ENCODE assay signal across 33 cellular contexts in genomic region chr6:130359736-130360135, GRCh38. TPM values are rescaled to one million over a fixed set of nuclear protein-coding genes. Genes with fewer than 3 reads are reported as not detected.
DNase-seq lines count a peak whose midpoint lies in the region; ATAC-seq lines count a peak whose summit lies in the region.
"Had no signal": no experiment of that assay in that cellular context is flagged by ENCODE, and none has a peak within 500 bp of the region (broad histone marks: within the 10 kb centered on the region; RNA-seq: fewer than 3 reads in every experiment).

No MANE protein-coding gene starts in this region.

- no peaks in the 10 kb centered on the region for H3K9me3 ChIP-seq in endocrine pancreas (ENCODE audit: control insufficient read depth, low read length)
- H3K9me3 ChIP-seq: BE2C, right atrium auricular region had no signal

- H3K4me3 ChIP-seq in endocrine pancreas (ENCODE audit: control insufficient read depth, insufficient read depth, low read length) = peak overlapping the region; percentile 25
- H3K4me3 ChIP-seq: adrenal gland, left lung, right atrium auricular region, SK-N-MC had no signal

- peaks cover 4% of the 10 kb centered on the region for H3K9me3 Mint-ChIP-seq in activated naive CD4-positive, alpha-beta T cell treated with anti-CD3 and anti-CD28 coated beads, Interleukin-2, amount 10 ng/mL, durations not matched to agents 7 days and 5 days

- H3K4me1 ChIP-seq in endocrine pancreas (ENCODE audit: control insufficient read depth, insufficient read depth, low read length) = peaks cover 32% of the 10 kb centered on the region
- H3K4me1 ChIP-seq: adrenal gland, BE2C, left lung, right atrium auricular region had no signal

- H3K27ac Mint-ChIP-seq in activated naive CD4-positive, alpha-beta T cell treated with anti-CD3 and anti-CD28 coated beads, Interleukin-2, amount 10 ng/mL, durations not matched to agents 7 days and 5 days = no peak overlapping the region
- H3K27ac Mint-ChIP-seq: CD8-positive, alpha-beta memory T cell; immature natural killer cell; T-helper 17 cell had no signal

- peaks cover 5% of the 10 kb centered on the region for H3K4me1 Mint-ChIP-seq in activated naive CD4-positive, alpha-beta T cell treated with anti-CD3 and anti-CD28 coated beads, Interleukin-2, amount 10 ng/mL, durations not matched to agents 7 days and 5 days

- H3K27me3 Mint-ChIP-seq in activated naive CD4-positive, alpha-beta T cell treated with anti-CD3 and anti-CD28 coated beads, Interleukin-2, amount 10 ng/mL, durations not matched to agents 7 days and 5 days = peaks cover 15% of the 10 kb centered on the region
- H3K27me3 Mint-ChIP-seq: T-helper 17 cell had no signal

- no peaks in the 10 kb centered on the region for H3K36me3 Mint-ChIP-seq in activated naive CD4-positive, alpha-beta T cell treated with anti-CD3 and anti-CD28 coated beads, Interleukin-2, amount 10 ng/mL, durations not matched to agents 7 days and 5 days

- peak; percentile 22 for DNase-seq in EH (ENCODE audit: low read depth)
- DNase-seq in M059J (ENCODE audit: low read depth) = peak; percentile 77
- peak; percentile 12 for DNase-seq in myocyte (ENCODE audit: low read depth)
- no peak for DNase-seq in midbrain (lab: John Stamatoyannopoulos, UW)
- DNase-seq in activated naive CD4-positive, alpha-beta T cell treated with anti-CD3 and anti-CD28 coated beads, Interleukin-2, amount 10 ng/mL, durations not matched to agents 7 days and 5 days = no peak
- DNase-seq: ACHN; activated CD4-positive, alpha-beta T cell treated with anti-CD3 and anti-CD28 coated beads, Interleukin-2, amount 50 U/mL, for 48 hours; activated CD4-positive, CD25-positive, alpha-beta regulatory T cell treated with anti-CD3 and anti-CD28 coated beads, Interleukin-2, amount 50 U/mL, for 72 hours; activated naive CD4-positive, alpha-beta T cell treated with Interleukin-2 at 50 U/mL for 16 hours; adrenal gland; BE2C; CD8-positive, alpha-beta memory T cell; dermis blood vessel endothelial cell; H7; hypothalamus; immature natural killer cell; Karpas-422; left lung; mesendoderm; MV-4-11; NCI-H1436 treated with DMSO at 0.1 percent for 48 hours; NCI-H2081 treated with DMSO at 0.1 percent for 48 hours; NCI-H82; posterior cingulate gyrus; stimulated activated CD4-positive, alpha-beta T cell treated with anti-CD3 and anti-CD28 coated beads, Interleukin-1b, Interleukin-23, amount 100 ng/mL, for 48 hours; stimulated activated naive CD4-positive, alpha-beta T cell treated with Interleukin-2 at 50 U/mL for 16 hours; T-helper 17 cell had no signal

- CTCF ChIA-PET in activated naive CD4-positive, alpha-beta T cell treated with anti-CD3 and anti-CD28 coated beads, Interleukin-2, amount 10 ng/mL, durations not matched to agents 7 days and 5 days (lab: Charles Lee) = no interaction called here

- H3K27me3 ChIP-seq in endocrine pancreas (ENCODE audit: control insufficient read depth, insufficient read depth, low read length) = no peaks in the 10 kb centered on the region
- H3K27me3 ChIP-seq: adrenal gland, BE2C, right atrium auricular region had no signal

- no peak for ATAC-seq in HG02678 (IDR thresholded peaks at IDR 0.05; ENCODE audit: unreplicated experiment)
- ATAC-seq: HepG2, left lung, T-helper 17 cell had no signal

- no peak overlapping the region for H3K4me3 Mint-ChIP-seq in activated naive CD4-positive, alpha-beta T cell treated with anti-CD3 and anti-CD28 coated beads, Interleukin-2, amount 10 ng/mL, durations not matched to agents 7 days and 5 days
- H3K4me3 Mint-ChIP-seq: CD8-positive, alpha-beta memory T cell; central memory CD8-positive, alpha-beta T cell; immature natural killer cell; T-helper 17 cell had no signal

- no peaks in the 10 kb centered on the region for H3K36me3 ChIP-seq in endocrine pancreas (ENCODE audit: control insufficient read depth, insufficient read depth, low read length)
- H3K36me3 ChIP-seq: adrenal gland, BE2C, left lung, right atrium auricular region had no signal

- no peak overlapping the region for H3K9ac ChIP-seq in endocrine pancreas (ENCODE audit: control insufficient read depth, insufficient read depth, low read length)

RNA-seq across cellular contexts. Expression of gene TMEM200A, which starts 6.1 kb away (rescaled TPM):
- total RNA-seq in M059J (2014; rRNA removed; shearing (Covaris generic)) = 33.1 and 38.3 TPM in 2 replicates
- 0.21 and 0.43 TPM in 2 replicates for total RNA-seq in myocyte
- polyA plus RNA-seq in myocyte (2012) = 1.0 TPM
- total RNA-seq: HepG2 had no signal

Comparison
In these comparisons a context has a peak if more than half of its experiments do, and no peak if none do; other contexts are left out.
1. DNase-seq: peak in EH (single experiment), M059J (single experiment) and myocyte (single experiment); none in midbrain (single experiment) and activated naive CD4-positive, alpha-beta T cell treated with anti-CD3 and anti-CD28 coated beads, Interleukin-2, amount 10 ng/mL, durations not matched to agents 7 days and 5 days (single experiment).
2. RNA of gene TMEM200A, which starts 6.1 kb away (total RNA-seq): 33.1 to 38.3 TPM in M059J; 0.21 to 0.43 TPM in myocyte; every median in the first group is over 10 times any median in the second.